Comparison of ENCODE assay signal across 10 cellular contexts in genomic region chr12:109719123-109720022, GRCh38. TPM values are rescaled to one million over a fixed set of nuclear protein-coding genes. Genes with fewer than 3 reads are reported as not detected.
DNase-seq lines count a peak whose midpoint lies in the region; ATAC-seq and TF ChIP-seq lines count a peak whose summit lies in the region.
"Had no signal": no experiment of that assay in that cellular context is flagged by ENCODE, and none has a peak within 500 bp of the region (broad histone marks: within the 10 kb centered on the region; RNA-seq: fewer than 3 reads in every experiment).

No MANE protein-coding gene starts in this region.

- POLR2A ChIA-PET in CD8-positive, alpha-beta memory T cell (lab: Charles Lee), result no interaction called here

- H3K36me3 ChIP-seq in parathyroid adenoma (ENCODE audit: control insufficient read depth, insufficient read depth, low read length), result no peaks in the 10 kb centered on the region
- H3K36me3 ChIP-seq in CD8-positive, alpha-beta memory T cell (ENCODE audit: insufficient read depth, low read length), result no peaks in the 10 kb centered on the region
- H3K36me3 ChIP-seq: SJSA1 had no signal

- no peaks in the 10 kb centered on the region for H3K79me2 ChIP-seq in parathyroid adenoma

- H3K9me3 ChIP-seq in parathyroid adenoma (ENCODE audit: control insufficient read depth, low read length), result no peaks in the 10 kb centered on the region
- H3K9me3 ChIP-seq in CD8-positive, alpha-beta memory T cell (ENCODE audit: low read length), result no peaks in the 10 kb centered on the region
- H3K9me3 ChIP-seq: SJSA1 had no signal

- peaks cover 0 to 6% (median 0%) of the 10 kb centered on the region in 3 donors for H3K4me1 Mint-ChIP-seq in CD8-positive, alpha-beta memory T cell

- H3K9ac ChIP-seq in parathyroid adenoma, result no peak overlapping the region

- TF ChIP-seq CTCF in epithelial cell of proximal tubule (conservative IDR thresholded peaks at IDR 0.05; ENCODE audit: low read depth, low read length) (peak; percentile 39), parathyroid adenoma (IDR thresholded peaks at IDR 0.05) (peak; percentile 29)

- ATAC-seq in GM21515 (IDR thresholded peaks at IDR 0.05; ENCODE audit: unreplicated experiment), result no peak

- H2AFZ ChIP-seq in parathyroid adenoma, result no peak overlapping the region

- no peaks in the 10 kb centered on the region for H3K9me3 Mint-ChIP-seq in CD8-positive, alpha-beta memory T cell

- H3K4me3 ChIP-seq in epithelial cell of proximal tubule (ENCODE audit: low read depth, low read length) (no peak overlapping the region), parathyroid adenoma (ENCODE audit: low read depth, low read length) (no peak overlapping the region)
- no peak overlapping the region for H3K4me3 ChIP-seq in CD8-positive, alpha-beta memory T cell (ENCODE audit: low read length)
- H3K4me3 ChIP-seq: SJSA1 had no signal

- DNase-seq in NCI-H146 (lab: John Stamatoyannopoulos, UW) (peak; percentile 23), NCI-H146 treated with DMSO at 0.1 percent for 48 hours (lab: John Stamatoyannopoulos, UW; ENCODE audit: unreplicated experiment) (no peak), OCI-M1 (lab: John Stamatoyannopoulos, UW) (peak; percentile 41), epithelial cell of proximal tubule (ENCODE audit: low read depth) (no peak), NCI-H187 (lab: John Stamatoyannopoulos, UW) (no peak)
- no peak for DNase-seq in CD8-positive, alpha-beta memory T cell

- H3K27me3 Mint-ChIP-seq in CD8-positive, alpha-beta memory T cell, result peaks cover 5 to 28% of the 10 kb centered on the region in 2 donors

- no peak overlapping the region for H3K4me2 ChIP-seq in parathyroid adenoma (ENCODE audit: low read length)

- no peaks in the 10 kb centered on the region for H3K27me3 ChIP-seq in parathyroid adenoma (ENCODE audit: control insufficient read depth, insufficient read depth, low read length)
- peaks cover 7% of the 10 kb centered on the region for H3K27me3 ChIP-seq in CD8-positive, alpha-beta memory T cell (ENCODE audit: insufficient read depth, low read length, poor library complexity, severe bottlenecking)
- H3K27me3 ChIP-seq: SJSA1 had no signal

- CTCF ChIA-PET in CD8-positive, alpha-beta memory T cell (lab: Charles Lee), result interaction anchor here (0.8 kb wide), 1 partner anchor 9 kb away, joined by 3 read pairs; no protein-coding TSS in a partner anchor

- peaks cover 6% of the 10 kb centered on the region for H3K4me1 ChIP-seq in parathyroid adenoma
- H3K4me1 ChIP-seq in CD8-positive, alpha-beta memory T cell (ENCODE audit: insufficient read depth, low read length), result peaks cover 8% of the 10 kb centered on the region

- H3K27ac Mint-ChIP-seq in CD8-positive, alpha-beta memory T cell, result peak overlapping the region in 2 of 8 donors; percentile 4 to 85
- H3K27ac Mint-ChIP-seq: B cell had no signal

- no peaks in the 10 kb centered on the region for H3K36me3 Mint-ChIP-seq in CD8-positive, alpha-beta memory T cell

- H3K4me3 Mint-ChIP-seq in CD8-positive, alpha-beta memory T cell, result no peak overlapping the region
- H3K4me3 Mint-ChIP-seq: B cell had no signal

- no peak overlapping the region for H3K27ac ChIP-seq in parathyroid adenoma
- H3K27ac ChIP-seq in CD8-positive, alpha-beta memory T cell (ENCODE audit: low read depth, low read length), result no peak overlapping the region
- H3K27ac ChIP-seq: SJSA1 had no signal

RNA-seq across cellular contexts. Expression of gene FAM222A, which starts 5.7 kb away (rescaled TPM):
- total RNA-seq in epithelial cell of proximal tubule, result 0.52 and 2.7 TPM in 2 replicates
- 1 to 10 TPM; 2.0 to 3.0 TPM for total RNA-seq in CD8-positive, alpha-beta memory T cell
- 0.32 TPM for polyA plus RNA-seq in CD8-positive, alpha-beta memory T cell

Comparison
In these comparisons a context has a peak if more than half of its experiments do, and no peak if none do; other contexts are left out.
1. DNase-seq: peak in NCI-H146 (single experiment) and OCI-M1 (single experiment); none in NCI-H146 treated with DMSO at 0.1 percent for 48 hours (single experiment), epithelial cell of proximal tubule (single experiment), NCI-H187 (0 of 2) and CD8-positive, alpha-beta memory T cell (0 of 5).